In the genomic region with DNA sequence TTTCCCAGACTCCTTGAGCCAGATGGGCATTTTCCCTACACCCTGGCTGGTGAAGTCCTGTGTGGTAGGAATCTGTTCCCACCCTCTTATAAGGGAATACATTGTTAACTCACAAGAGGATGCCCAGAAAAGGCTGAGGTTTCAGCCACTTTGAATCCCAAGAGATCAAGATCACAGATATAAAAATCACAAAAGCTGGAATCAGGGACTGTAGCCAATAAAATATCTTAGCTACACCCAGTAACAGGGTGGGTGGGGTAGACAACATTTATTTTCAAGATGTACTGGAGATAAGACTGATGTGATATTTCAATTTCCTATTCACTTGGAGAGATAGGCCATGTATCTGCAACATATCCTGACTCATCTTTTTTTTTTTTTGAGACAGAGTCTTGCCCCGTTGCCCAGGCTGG, we compare ENCODE assay signal across 1 cellular context.
A peak's percentile ranks its signal among the peaks of the same experiment; 100 is the strongest.
TF ChIP-seq lines count a peak whose summit lies in the region.

No MANE protein-coding gene starts in this region.

TF ChIP-seq in SK-N-SH, 30 proteins besides CTCF, POLR2A, EP300 and RAD21 (continued from another document):
- no peak for TF ChIP-seq MXI1 (IDR thresholded peaks at IDR 0.05; ENCODE audit: low read depth, low read length)
- no peak for TF ChIP-seq ZBTB33 (IDR thresholded peaks at IDR 0.05; ENCODE audit: borderline replicate concordance, low read depth)
- 0 out of 2 replicates have a peak, but pooled peaks have one; percentile 20 for TF ChIP-seq FOSL2 (IDR thresholded peaks at IDR 0.05; ENCODE audit: borderline replicate concordance, low read depth)
- TF ChIP-seq MEF2A (IDR thresholded peaks at IDR 0.05; ENCODE audit: borderline replicate concordance, low read depth), result no peak
- TF ChIP-seq SMC3 (IDR thresholded peaks at IDR 0.05; ENCODE audit: low read depth, low read length), result no peak
- TF ChIP-seq SIN3A (IDR thresholded peaks at IDR 0.05; ENCODE audit: borderline replicate concordance, low read depth, low read length), result no peak
- no peak for TF ChIP-seq POLR2AphosphoS5 (IDR thresholded peaks at IDR 0.05; ENCODE audit: low read depth, low read length)
- peak; percentile 59; the same call in 1 of the 2 replicates for TF ChIP-seq TCF12 (IDR thresholded peaks at IDR 0.05)
- no peak; the same call in 1 of the 2 replicates for TF ChIP-seq RXRA (IDR thresholded peaks at IDR 0.05; ENCODE audit: borderline replicate concordance, low read depth)
- TF ChIP-seq FOXJ3 (CRISPR knock-in tag; IDR thresholded peaks at IDR 0.05), result no peak
- TF ChIP-seq EZH2phosphoT487 (IDR thresholded peaks at IDR 0.05; ENCODE audit: borderline replicate concordance, low read depth), result no peak
- no peak for TF ChIP-seq RCOR1 (IDR thresholded peaks at IDR 0.05; ENCODE audit: low read length)
- TF ChIP-seq, protein P1, sequence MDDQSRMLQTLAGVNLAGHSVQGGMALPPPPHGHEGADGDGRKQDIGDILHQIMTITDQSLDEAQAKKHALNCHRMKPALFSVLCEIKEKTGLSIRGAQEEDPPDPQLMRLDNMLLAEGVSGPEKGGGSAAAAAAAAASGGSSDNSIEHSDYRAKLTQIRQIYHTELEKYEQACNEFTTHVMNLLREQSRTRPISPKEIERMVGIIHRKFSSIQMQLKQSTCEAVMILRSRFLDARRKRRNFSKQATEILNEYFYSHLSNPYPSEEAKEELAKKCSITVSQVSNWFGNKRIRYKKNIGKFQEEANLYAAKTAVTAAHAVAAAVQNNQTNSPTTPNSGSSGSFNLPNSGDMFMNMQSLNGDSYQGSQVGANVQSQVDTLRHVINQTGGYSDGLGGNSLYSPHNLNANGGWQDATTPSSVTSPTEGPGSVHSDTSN (IDR thresholded peaks at IDR 0.05), result peak; percentile 66
- TF ChIP-seq, protein P2, sequence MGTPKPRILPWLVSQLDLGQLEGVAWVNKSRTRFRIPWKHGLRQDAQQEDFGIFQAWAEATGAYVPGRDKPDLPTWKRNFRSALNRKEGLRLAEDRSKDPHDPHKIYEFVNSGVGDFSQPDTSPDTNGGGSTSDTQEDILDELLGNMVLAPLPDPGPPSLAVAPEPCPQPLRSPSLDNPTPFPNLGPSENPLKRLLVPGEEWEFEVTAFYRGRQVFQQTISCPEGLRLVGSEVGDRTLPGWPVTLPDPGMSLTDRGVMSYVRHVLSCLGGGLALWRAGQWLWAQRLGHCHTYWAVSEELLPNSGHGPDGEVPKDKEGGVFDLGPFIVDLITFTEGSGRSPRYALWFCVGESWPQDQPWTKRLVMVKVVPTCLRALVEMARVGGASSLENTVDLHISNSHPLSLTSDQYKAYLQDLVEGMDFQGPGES (IDR thresholded peaks at IDR 0.05; ENCODE audit: low read depth, low read length), result no peak
- peak; percentile 54 for TF ChIP-seq JUND (IDR thresholded peaks at IDR 0.05)
- TF ChIP-seq NRF1 (IDR thresholded peaks at IDR 0.05; ENCODE audit: low read depth, low read length), result no peak
- no peak for TF ChIP-seq GABPA (IDR thresholded peaks at IDR 0.05; ENCODE audit: low read depth)
- TF ChIP-seq YY1 (IDR thresholded peaks at IDR 0.05; ENCODE audit: low read depth), result 0 out of 2 replicates have a peak, but pooled peaks have one; percentile 13
- no peak for TF ChIP-seq RFX5 (IDR thresholded peaks at IDR 0.05; ENCODE audit: low read length)
- no peak for TF ChIP-seq TAF1 (IDR thresholded peaks at IDR 0.05; ENCODE audit: borderline replicate concordance, low read depth, low read length)
- TF ChIP-seq GATA2 (CRISPR knock-in tag; IDR thresholded peaks at IDR 0.05), result peak; percentile 23; the same call in 1 of the 2 replicates
- TF ChIP-seq REST (IDR thresholded peaks at IDR 0.05; ENCODE audit: low read depth, low read length), result no peak
- TF ChIP-seq NFIC (IDR thresholded peaks at IDR 0.05; ENCODE audit: borderline replicate concordance), result peak; percentile 73
- TF ChIP-seq, protein P3, sequence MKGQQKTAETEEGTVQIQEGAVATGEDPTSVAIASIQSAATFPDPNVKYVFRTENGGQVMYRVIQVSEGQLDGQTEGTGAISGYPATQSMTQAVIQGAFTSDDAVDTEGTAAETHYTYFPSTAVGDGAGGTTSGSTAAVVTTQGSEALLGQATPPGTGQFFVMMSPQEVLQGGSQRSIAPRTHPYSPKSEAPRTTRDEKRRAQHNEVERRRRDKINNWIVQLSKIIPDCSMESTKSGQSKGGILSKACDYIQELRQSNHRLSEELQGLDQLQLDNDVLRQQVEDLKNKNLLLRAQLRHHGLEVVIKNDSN (IDR thresholded peaks at IDR 0.05; ENCODE audit: borderline replicate concordance, low read depth), result no peak
- 0 out of 2 replicates have a peak, but pooled peaks have one; percentile 9 for TF ChIP-seq MAX (IDR thresholded peaks at IDR 0.05; ENCODE audit: low read depth)
- TF ChIP-seq USF2 (IDR thresholded peaks at IDR 0.05; ENCODE audit: borderline replicate concordance, low read depth, low read length), result no peak
- TF ChIP-seq FOXM1 (IDR thresholded peaks at IDR 0.05; ENCODE audit: low read depth), result no peak
